Comparison of ENCODE assay signal across 1 cellular context in genomic region chr16:84687715-84688114, GRCh38.
TF ChIP-seq lines count a peak whose summit lies in the region.

No MANE protein-coding gene starts in this region.

TF ChIP-seq in GM12878, 131 proteins besides CTCF, POLR2A, EP300 and RAD21 (continued from another document):
- TF ChIP-seq, protein P1, sequence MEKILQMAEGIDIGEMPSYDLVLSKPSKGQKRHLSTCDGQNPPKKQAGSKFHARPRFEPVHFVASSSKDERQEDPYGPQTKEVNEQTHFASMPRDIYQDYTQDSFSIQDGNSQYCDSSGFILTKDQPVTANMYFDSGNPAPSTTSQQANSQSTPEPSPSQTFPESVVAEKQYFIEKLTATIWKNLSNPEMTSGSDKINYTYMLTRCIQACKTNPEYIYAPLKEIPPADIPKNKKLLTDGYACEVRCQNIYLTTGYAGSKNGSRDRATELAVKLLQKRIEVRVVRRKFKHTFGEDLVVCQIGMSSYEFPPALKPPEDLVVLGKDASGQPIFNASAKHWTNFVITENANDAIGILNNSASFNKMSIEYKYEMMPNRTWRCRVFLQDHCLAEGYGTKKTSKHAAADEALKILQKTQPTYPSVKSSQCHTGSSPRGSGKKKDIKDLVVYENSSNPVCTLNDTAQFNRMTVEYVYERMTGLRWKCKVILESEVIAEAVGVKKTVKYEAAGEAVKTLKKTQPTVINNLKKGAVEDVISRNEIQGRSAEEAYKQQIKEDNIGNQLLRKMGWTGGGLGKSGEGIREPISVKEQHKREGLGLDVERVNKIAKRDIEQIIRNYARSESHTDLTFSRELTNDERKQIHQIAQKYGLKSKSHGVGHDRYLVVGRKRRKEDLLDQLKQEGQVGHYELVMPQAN (conservative IDR thresholded peaks at IDR 0.05), result no peak
- TF ChIP-seq NRF1 (conservative IDR thresholded peaks at IDR 0.05; ENCODE audit: low read depth, low read length), result no peak
- 0 out of 4 replicates have a peak, but pooled peaks of 1 of the 2 experiments have one; percentile 11 for TF ChIP-seq IKZF2 (IDR thresholded peaks at IDR 0.05)
- TF ChIP-seq RUNX3 (IDR thresholded peaks at IDR 0.05; ENCODE audit: low read length), result peak; percentile 76
- TF ChIP-seq, protein P2, sequence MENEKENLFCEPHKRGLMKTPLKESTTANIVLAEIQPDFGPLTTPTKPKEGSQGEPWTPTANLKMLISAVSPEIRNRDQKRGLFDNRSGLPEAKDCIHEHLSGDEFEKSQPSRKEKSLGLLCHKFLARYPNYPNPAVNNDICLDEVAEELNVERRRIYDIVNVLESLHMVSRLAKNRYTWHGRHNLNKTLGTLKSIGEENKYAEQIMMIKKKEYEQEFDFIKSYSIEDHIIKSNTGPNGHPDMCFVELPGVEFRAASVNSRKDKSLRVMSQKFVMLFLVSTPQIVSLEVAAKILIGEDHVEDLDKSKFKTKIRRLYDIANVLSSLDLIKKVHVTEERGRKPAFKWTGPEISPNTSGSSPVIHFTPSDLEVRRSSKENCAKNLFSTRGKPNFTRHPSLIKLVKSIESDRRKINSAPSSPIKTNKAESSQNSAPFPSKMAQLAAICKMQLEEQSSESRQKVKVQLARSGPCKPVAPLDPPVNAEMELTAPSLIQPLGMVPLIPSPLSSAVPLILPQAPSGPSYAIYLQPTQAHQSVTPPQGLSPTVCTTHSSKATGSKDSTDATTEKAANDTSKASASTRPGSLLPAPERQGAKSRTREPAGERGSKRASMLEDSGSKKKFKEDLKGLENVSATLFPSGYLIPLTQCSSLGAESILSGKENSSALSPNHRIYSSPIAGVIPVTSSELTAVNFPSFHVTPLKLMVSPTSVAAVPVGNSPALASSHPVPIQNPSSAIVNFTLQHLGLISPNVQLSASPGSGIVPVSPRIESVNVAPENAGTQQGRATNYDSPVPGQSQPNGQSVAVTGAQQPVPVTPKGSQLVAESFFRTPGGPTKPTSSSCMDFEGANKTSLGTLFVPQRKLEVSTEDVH (IDR thresholded peaks at IDR 0.05; ENCODE audit: low read depth, partially characterized antibody), result no peak
- peak; percentile 38; the same call in 1 of the 2 replicates for TF ChIP-seq RAD51 (IDR thresholded peaks at IDR 0.05)
- 0 out of 2 replicates have a peak, but pooled peaks have one; percentile 17 for TF ChIP-seq YY1 (IDR thresholded peaks at IDR 0.05; ENCODE audit: low read depth, low read length)
- TF ChIP-seq, protein P3, sequence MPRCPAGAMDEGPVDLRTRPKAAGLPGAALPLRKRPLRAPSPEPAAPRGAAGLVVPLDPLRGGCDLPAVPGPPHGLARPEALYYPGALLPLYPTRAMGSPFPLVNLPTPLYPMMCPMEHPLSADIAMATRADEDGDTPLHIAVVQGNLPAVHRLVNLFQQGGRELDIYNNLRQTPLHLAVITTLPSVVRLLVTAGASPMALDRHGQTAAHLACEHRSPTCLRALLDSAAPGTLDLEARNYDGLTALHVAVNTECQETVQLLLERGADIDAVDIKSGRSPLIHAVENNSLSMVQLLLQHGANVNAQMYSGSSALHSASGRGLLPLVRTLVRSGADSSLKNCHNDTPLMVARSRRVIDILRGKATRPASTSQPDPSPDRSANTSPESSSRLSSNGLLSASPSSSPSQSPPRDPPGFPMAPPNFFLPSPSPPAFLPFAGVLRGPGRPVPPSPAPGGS (IDR thresholded peaks at IDR 0.05; ENCODE audit: borderline replicate concordance, insufficient read depth, low read depth, low read length, poor library complexity, severe bottlenecking), result no peak
- no peak for TF ChIP-seq NFXL1 (IDR thresholded peaks at IDR 0.05; ENCODE audit: borderline replicate concordance)
- TF ChIP-seq IRF4 (IDR thresholded peaks at IDR 0.05; ENCODE audit: low read depth, low read length), result no peak
- TF ChIP-seq TARDBP (IDR thresholded peaks at IDR 0.05; ENCODE audit: borderline replicate concordance), result no peak
- TF ChIP-seq, protein P4, sequence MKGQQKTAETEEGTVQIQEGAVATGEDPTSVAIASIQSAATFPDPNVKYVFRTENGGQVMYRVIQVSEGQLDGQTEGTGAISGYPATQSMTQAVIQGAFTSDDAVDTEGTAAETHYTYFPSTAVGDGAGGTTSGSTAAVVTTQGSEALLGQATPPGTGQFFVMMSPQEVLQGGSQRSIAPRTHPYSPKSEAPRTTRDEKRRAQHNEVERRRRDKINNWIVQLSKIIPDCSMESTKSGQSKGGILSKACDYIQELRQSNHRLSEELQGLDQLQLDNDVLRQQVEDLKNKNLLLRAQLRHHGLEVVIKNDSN (IDR thresholded peaks at IDR 0.05; ENCODE audit: borderline replicate concordance, extremely low read length, insufficient read depth, low read depth, low read length), result peak; percentile 41
- no peak for TF ChIP-seq ZZZ3 (IDR thresholded peaks at IDR 0.05; ENCODE audit: control insufficient read depth, insufficient read length, low read depth)
- no peak for TF ChIP-seq ZSCAN29 (IDR thresholded peaks at IDR 0.05)
- TF ChIP-seq ASH2L (IDR thresholded peaks at IDR 0.05; ENCODE audit: borderline replicate concordance, low read depth), result no peak
- TF ChIP-seq RB1 (IDR thresholded peaks at IDR 0.05; ENCODE audit: borderline replicate concordance), result no peak
- peak; percentile 80 for TF ChIP-seq ZNF384 (IDR thresholded peaks at IDR 0.05; ENCODE audit: borderline replicate concordance, low read depth, low read length)
- no peak for TF ChIP-seq CREB1 (IDR thresholded peaks at IDR 0.05; ENCODE audit: low read depth)
- TF ChIP-seq TCF3 (IDR thresholded peaks at IDR 0.05; ENCODE audit: borderline replicate concordance, insufficient read depth, low read depth, low read length), result no peak
- no peak for TF ChIP-seq LARP7 (IDR thresholded peaks at IDR 0.05)
- no peak for TF ChIP-seq SUZ12 (IDR thresholded peaks at IDR 0.05; ENCODE audit: unreplicated experiment)
- TF ChIP-seq CHD2 (IDR thresholded peaks at IDR 0.05; ENCODE audit: borderline replicate concordance, low read depth, low read length), result no peak
- TF ChIP-seq, protein P5, sequence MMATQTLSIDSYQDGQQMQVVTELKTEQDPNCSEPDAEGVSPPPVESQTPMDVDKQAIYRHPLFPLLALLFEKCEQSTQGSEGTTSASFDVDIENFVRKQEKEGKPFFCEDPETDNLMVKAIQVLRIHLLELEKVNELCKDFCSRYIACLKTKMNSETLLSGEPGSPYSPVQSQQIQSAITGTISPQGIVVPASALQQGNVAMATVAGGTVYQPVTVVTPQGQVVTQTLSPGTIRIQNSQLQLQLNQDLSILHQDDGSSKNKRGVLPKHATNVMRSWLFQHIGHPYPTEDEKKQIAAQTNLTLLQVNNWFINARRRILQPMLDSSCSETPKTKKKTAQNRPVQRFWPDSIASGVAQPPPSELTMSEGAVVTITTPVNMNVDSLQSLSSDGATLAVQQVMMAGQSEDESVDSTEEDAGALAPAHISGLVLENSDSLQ (IDR thresholded peaks at IDR 0.05), result peak; percentile 44
- TF ChIP-seq SMARCA5 (IDR thresholded peaks at IDR 0.05), result no peak
- TF ChIP-seq, protein P6, sequence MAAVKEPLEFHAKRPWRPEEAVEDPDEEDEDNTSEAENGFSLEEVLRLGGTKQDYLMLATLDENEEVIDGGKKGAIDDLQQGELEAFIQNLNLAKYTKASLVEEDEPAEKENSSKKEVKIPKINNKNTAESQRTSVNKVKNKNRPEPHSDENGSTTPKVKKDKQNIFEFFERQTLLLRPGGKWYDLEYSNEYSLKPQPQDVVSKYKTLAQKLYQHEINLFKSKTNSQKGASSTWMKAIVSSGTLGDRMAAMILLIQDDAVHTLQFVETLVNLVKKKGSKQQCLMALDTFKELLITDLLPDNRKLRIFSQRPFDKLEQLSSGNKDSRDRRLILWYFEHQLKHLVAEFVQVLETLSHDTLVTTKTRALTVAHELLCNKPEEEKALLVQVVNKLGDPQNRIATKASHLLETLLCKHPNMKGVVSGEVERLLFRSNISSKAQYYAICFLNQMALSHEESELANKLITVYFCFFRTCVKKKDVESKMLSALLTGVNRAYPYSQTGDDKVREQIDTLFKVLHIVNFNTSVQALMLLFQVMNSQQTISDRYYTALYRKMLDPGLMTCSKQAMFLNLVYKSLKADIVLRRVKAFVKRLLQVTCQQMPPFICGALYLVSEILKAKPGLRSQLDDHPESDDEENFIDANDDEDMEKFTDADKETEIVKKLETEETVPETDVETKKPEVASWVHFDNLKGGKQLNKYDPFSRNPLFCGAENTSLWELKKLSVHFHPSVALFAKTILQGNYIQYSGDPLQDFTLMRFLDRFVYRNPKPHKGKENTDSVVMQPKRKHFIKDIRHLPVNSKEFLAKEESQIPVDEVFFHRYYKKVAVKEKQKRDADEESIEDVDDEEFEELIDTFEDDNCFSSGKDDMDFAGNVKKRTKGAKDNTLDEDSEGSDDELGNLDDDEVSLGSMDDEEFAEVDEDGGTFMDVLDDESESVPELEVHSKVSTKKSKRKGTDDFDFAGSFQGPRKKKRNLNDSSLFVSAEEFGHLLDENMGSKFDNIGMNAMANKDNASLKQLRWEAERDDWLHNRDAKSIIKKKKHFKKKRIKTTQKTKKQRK (IDR thresholded peaks at IDR 0.05; ENCODE audit: low read depth, low read length), result no peak
- TF ChIP-seq NR2F1 (conservative IDR thresholded peaks at IDR 0.05), result no peak
- no peak for TF ChIP-seq RFX5 (IDR thresholded peaks at IDR 0.05; ENCODE audit: low read depth, low read length)
- TF ChIP-seq MYB (IDR thresholded peaks at IDR 0.05; ENCODE audit: borderline replicate concordance, low read depth, low read length), result no peak
- TF ChIP-seq TBL1XR1 (IDR thresholded peaks at IDR 0.05; ENCODE audit: low read depth, low read length), result no peak
- TF ChIP-seq POLR2AphosphoS2 (IDR thresholded peaks at IDR 0.05; ENCODE audit: low read depth, low read length), result no peak
- no peak for TF ChIP-seq SMAD5 (IDR thresholded peaks at IDR 0.05; ENCODE audit: low read depth)
- TF ChIP-seq MTA3 (IDR thresholded peaks at IDR 0.05; ENCODE audit: borderline replicate concordance, low read length), result no peak
- no peak for TF ChIP-seq KAT2A (conservative IDR thresholded peaks at IDR 0.05; ENCODE audit: control insufficient read depth, low read depth, low read length)
- no peak for TF ChIP-seq POLR2AphosphoS5 (IDR thresholded peaks at IDR 0.05; ENCODE audit: low read length)
